Comparison of ENCODE assay signal across 25 cellular contexts in genomic region chr18:53862921-53863320, GRCh38.
A peak's percentile ranks its signal among the peaks of the same experiment; 100 is the strongest.
DNase-seq lines count a peak whose midpoint lies in the region; ATAC-seq and TF ChIP-seq lines count a peak whose summit lies in the region.
"Had no signal": no experiment of that assay in that cellular context is flagged by ENCODE, and none has a peak within 500 bp of the region (broad histone marks: within the 10 kb centered on the region; RNA-seq: fewer than 3 reads in every experiment).

No MANE protein-coding gene starts in this region.

- no peak for DNase-seq in Right ventricle myocardium inferior (ENCODE audit: missing footprints)
- no peak for DNase-seq in heart right ventricle
- no peak for DNase-seq in left ventricle myocardium superior
- DNase-seq in right atrium auricular region (ENCODE audit: low spot score), result no peak
- DNase-seq in OCI-M1 (lab: John Stamatoyannopoulos, UW), result peak; percentile 8
- DNase-seq in sciatic nerve (ENCODE audit: low spot score), result no peak
- no peak for DNase-seq in foreskin melanocyte
- DNase-seq in HUDEP-2 (lab: John Stamatoyannopoulos, UW; ENCODE audit: unreplicated experiment in 76 of 76), result no peak
- DNase-seq: 8988T; ACHN; BE2C; C1 segment of cervical spinal cord; CD4-positive, alpha-beta memory T cell; CD4-positive, CD25-positive, alpha-beta regulatory T cell; CD8-positive, alpha-beta memory T cell; COR-L47; DMS 273 treated with DMSO at 0.1 percent for 48 hours; DMS153; DMS53; DMS79; DND-41; EL; GDM1 had no signal

- H3K27ac ChIP-seq in heart right ventricle (no peak overlapping the region), right atrium auricular region (no peak overlapping the region)
- H3K27ac ChIP-seq: BLaER1 had no signal

- no peaks in the 10 kb centered on the region for H3K4me1 ChIP-seq in heart right ventricle
- no peaks in the 10 kb centered on the region for H3K4me1 ChIP-seq in right atrium auricular region
- H3K4me1 ChIP-seq: BE2C, BLaER1 had no signal

- H3K27me3 ChIP-seq in heart right ventricle, result no peaks in the 10 kb centered on the region
- no peaks in the 10 kb centered on the region for H3K27me3 ChIP-seq in right atrium auricular region
- H3K27me3 ChIP-seq: BE2C, BLaER1 had no signal

- H3K9me3 ChIP-seq in heart right ventricle (no peaks in the 10 kb centered on the region), right atrium auricular region (no peaks in the 10 kb centered on the region)
- H3K9me3 ChIP-seq: BE2C, BLaER1 had no signal

- TF ChIP-seq CTCF in heart right ventricle (IDR thresholded peaks at IDR 0.05) (no peak), right atrium auricular region (IDR thresholded peaks at IDR 0.05) (no peak)

- H3K4me3 ChIP-seq in heart right ventricle, result no peak overlapping the region
- no peak overlapping the region for H3K4me3 ChIP-seq in right atrium auricular region
- H3K4me3 ChIP-seq: BLaER1, GM12878 had no signal

- peak; percentile 73 for ATAC-seq in Right ventricle myocardium inferior
- no peak for ATAC-seq in heart right ventricle
- ATAC-seq in left ventricle myocardium superior, result peak; percentile 37
- ATAC-seq in sciatic nerve, result peak; percentile 58
- ATAC-seq: GM12878 had no signal

- 44 to 56% methylated on average over 1 of the region's 1 CpG for WGBS in heart right ventricle, 2 donors

- H3K36me3 ChIP-seq in heart right ventricle (no peaks in the 10 kb centered on the region), right atrium auricular region (no peaks in the 10 kb centered on the region)
- H3K36me3 ChIP-seq: BE2C, BLaER1 had no signal

- intact Hi-C loops in Right ventricle myocardium inferior (cut with DNase I) (no loop called here), heart right ventricle (cut with DNase I) (loop anchor here in 1 of 10 donors (10.0 kb wide), 1 partner anchor 52 kb away; no protein-coding TSS in a partner anchor), left ventricle myocardium superior (cut with micrococcal nuclease) (no loop called here), sciatic nerve (cut with DNase I) (no loop called here)

Comparison
In these comparisons a context has a peak if more than half of its experiments do, and no peak if none do; other contexts are left out.
1. ATAC-seq: peak in Right ventricle myocardium inferior (single experiment), left ventricle myocardium superior (single experiment) and sciatic nerve (single experiment); none in heart right ventricle (0 of 8).